Comparison of ENCODE assay signal across 33 cellular contexts in genomic region chr2:11985817-11986566, GRCh38.
"Had no signal": no experiment of that assay in that cellular context is flagged by ENCODE, and none has a peak within 500 bp of the region (broad histone marks: within the 10 kb centered on the region; RNA-seq: fewer than 3 reads in every experiment).

No MANE protein-coding gene starts in this region.

- ATAC-seq: activated CD4-positive, CD25-positive, alpha-beta regulatory T cell treated with anti-CD3 and anti-CD28 coated beads, Interleukin-2, amount 50 U/mL, for 24 hours; effector memory CD8-positive, alpha-beta T cell; left cardiac atrium; left ventricle myocardium superior; sciatic nerve; stimulated activated memory B cell treated with anti-CD40 and anti-IgM and Interleukin-4, amounts not matched to agents 10 μg/mL and 1 μg/mL and 100 μg/mL, for 72 hours; stimulated activated naive CD8-positive, alpha-beta T cell treated with anti-CD3 and anti-CD28 coated beads, Interleukin-15, amount 100 ng/mL, for 72 hours had no signal

- H3K4me2 ChIP-seq: smooth muscle cell had no signal

- H3K9me3 Mint-ChIP-seq: activated T-cell treated with anti-CD3 and anti-CD28 coated beads, Interleukin-2, amount 50 U/mL, for 24 hours; effector memory CD8-positive, alpha-beta T cell; stimulated activated memory B cell treated with anti-CD40 and anti-IgM and Interleukin-4, amounts not matched to agents 10 μg/mL and 1 μg/mL and 100 μg/mL, for 72 hours had no signal

- H3K27me3 ChIP-seq: brain microvascular endothelial cell, ovary, uterus had no signal

- DNase-seq: activated CD4-positive, alpha-beta memory T cell treated with anti-CD3 and anti-CD28 coated beads for 36 hours; activated CD4-positive, alpha-beta T cell treated with anti-CD3 and anti-CD28 coated beads for 48 hours; activated CD8-positive, alpha-beta memory T cell treated with anti-CD3 and anti-CD28 coated beads, Interleukin-2, amount 50 U/mL, for 4 hours; activated gamma-delta T cell; activated naive CD4-positive, alpha-beta T cell treated with anti-CD3 and anti-CD28 coated beads, Interleukin-2, amount 50 U/mL, for 16 hours; activated T-cell treated with anti-CD3 and anti-CD28 coated beads, Interleukin-2, amount 50 U/mL, for 24 hours; amniotic stem cell; brain microvascular endothelial cell; cortex of kidney; effector memory CD8-positive, alpha-beta T cell; erythroblast; left cardiac atrium; left ventricle myocardium superior; naive B cell; nephron progenitor cell; ovary; retina; stimulated activated CD4-positive, alpha-beta T cell treated with anti-CD3 and anti-CD28 coated beads, Interleukin-1b, Interleukin-23, amount 100 ng/mL, for 48 hours; stimulated activated CD4-positive, alpha-beta T cell treated with anti-CD3 and anti-CD28 coated beads, Interleukin-4, amount 100 ng/mL, for 4 hours; stimulated activated CD8-positive, alpha-beta memory T cell treated with anti-CD3 and anti-CD28 coated beads, Interleukin-4, amount 100 ng/mL, for 48 hours; stimulated activated naive CD8-positive, alpha-beta T cell treated with anti-CD3 and anti-CD28 coated beads, Interleukin-15, amount 100 ng/mL, for 72 hours; substantia nigra; uterus had no signal

- H3K4me1 Mint-ChIP-seq: stimulated activated memory B cell treated with anti-CD40 and anti-IgM and Interleukin-4, amounts not matched to agents 10 μg/mL and 1 μg/mL and 100 μg/mL, for 72 hours had no signal

- FAIRE-seq: astrocyte, frontal cortex, keratinocyte had no signal

- H3K27ac ChIP-seq: brain microvascular endothelial cell, ovary, prostate gland, uterus had no signal

- H3K9me3 ChIP-seq: ovary, prostate gland, uterus had no signal

- H3K36me3 ChIP-seq: brain microvascular endothelial cell, ovary, prostate gland, uterus had no signal

- H3K36me3 Mint-ChIP-seq: activated CD4-positive, alpha-beta memory T cell treated with anti-CD3 and anti-CD28 coated beads for 36 hours; mesothelial cell of epicardium; stimulated activated memory B cell treated with anti-CD40 and anti-IgM and Interleukin-4, amounts not matched to agents 10 μg/mL and 1 μg/mL and 100 μg/mL, for 72 hours; type B pancreatic cell had no signal

- H3K4me3 Mint-ChIP-seq: activated CD4-positive, alpha-beta memory T cell treated with anti-CD3 and anti-CD28 coated beads for 36 hours; activated T-cell treated with anti-CD3 and anti-CD28 coated beads, Interleukin-2, amount 50 U/mL, for 24 hours; effector memory CD8-positive, alpha-beta T cell; mesothelial cell of epicardium; nephron progenitor cell; stimulated activated memory B cell treated with anti-CD40 and anti-IgM and Interleukin-4, amounts not matched to agents 10 μg/mL and 1 μg/mL and 100 μg/mL, for 72 hours; stimulated activated naive CD8-positive, alpha-beta T cell treated with anti-CD3 and anti-CD28 coated beads, Interleukin-15, amount 100 ng/mL, for 72 hours; type B pancreatic cell had no signal

- H3K27me3 Mint-ChIP-seq: naive B cell; stimulated activated memory B cell treated with anti-CD40 and anti-IgM and Interleukin-4, amounts not matched to agents 10 μg/mL and 1 μg/mL and 100 μg/mL, for 72 hours had no signal

- H3K4me1 ChIP-seq: prostate gland, uterus had no signal

- H3K4me3 ChIP-seq: ovary, prostate gland, smooth muscle cell, uterus had no signal

- H3K27ac Mint-ChIP-seq: activated CD4-positive, alpha-beta memory T cell treated with anti-CD3 and anti-CD28 coated beads for 36 hours; activated T-cell treated with anti-CD3 and anti-CD28 coated beads, Interleukin-2, amount 50 U/mL, for 24 hours; effector memory CD8-positive, alpha-beta T cell; mesothelial cell of epicardium; nephron progenitor cell; stimulated activated memory B cell treated with anti-CD40 and anti-IgM and Interleukin-4, amounts not matched to agents 10 μg/mL and 1 μg/mL and 100 μg/mL, for 72 hours; stimulated activated naive CD8-positive, alpha-beta T cell treated with anti-CD3 and anti-CD28 coated beads, Interleukin-15, amount 100 ng/mL, for 72 hours; type B pancreatic cell had no signal
